ENCODE assay signal across 11 cellular contexts in the genomic region with DNA sequence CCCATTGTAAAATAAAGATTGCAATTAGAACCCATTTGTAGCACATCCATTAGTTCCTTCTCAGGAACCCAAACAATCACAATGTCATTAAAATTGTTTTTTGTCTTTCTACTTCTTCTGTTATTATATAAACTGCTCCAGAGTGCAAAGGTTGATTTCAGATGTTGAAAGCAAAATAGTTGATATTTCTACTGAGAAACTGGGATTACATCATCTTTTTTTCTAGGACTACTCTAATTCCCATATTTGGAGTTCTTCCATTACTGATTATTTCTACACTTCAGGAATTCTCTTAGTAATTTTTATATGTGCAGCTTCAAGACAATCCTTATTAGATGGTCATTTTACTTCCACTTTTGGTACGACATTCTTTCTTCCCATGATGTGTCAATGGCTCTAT. TPM values are rescaled to one million over a fixed set of nuclear protein-coding genes. Genes with fewer than 3 reads are reported as not detected.
"Had no signal": no experiment of that assay in that cellular context is flagged by ENCODE, and none has a peak within 500 bp of the region (broad histone marks: within the 10 kb centered on the region; RNA-seq: fewer than 3 reads in every experiment).

No MANE protein-coding gene starts in this region.

RNA-seq across cellular contexts. Expression of a gene that starts 5.3 kb away (rescaled TPM):
- total RNA-seq: activated B cell treated with CpG ODN at 0.5 μM for 24 hours; activated CD4-positive, alpha-beta memory T cell treated with anti-CD3 and anti-CD28 coated beads for 36 hours; activated CD4-positive, alpha-beta T cell treated with anti-CD3 and anti-CD28 coated beads for 36 hours; activated CD4-positive, alpha-beta T cell treated with anti-CD3 and anti-CD28 coated beads, Interleukin-2, amount 10 ng/mL, durations not matched to agents 24 days and 14 days; activated CD8-positive, alpha-beta memory T cell treated with anti-CD3 and anti-CD28 coated beads for 36 hours; activated CD8-positive, alpha-beta memory T cell treated with anti-CD3 and anti-CD28 coated beads, Interleukin-2, amount 10 ng/mL, durations not matched to agents 7 days and 5 days; activated CD8-positive, alpha-beta T cell treated with anti-CD3 and anti-CD28 coated beads for 36 hours; activated CD8-positive, alpha-beta T cell treated with anti-CD3 and anti-CD28 coated beads, Interleukin-2, amount 10 ng/mL, durations not matched to agents 7 days and 5 days; T-cell; T-helper 1 cell treated with Interleukin-12 subunit alpha and Interleukin-12 subunit beta and Interleukin-4 antibody, amounts not matched to agents 30 ng/mL and 1 ng/mL, for 36 hours; T-helper 17 cell had no signal

RNA-seq across cellular contexts. Expression of a gene that starts 48.4 kb away (rescaled TPM):
- total RNA-seq: activated CD8-positive, alpha-beta memory T cell treated with anti-CD3 and anti-CD28 coated beads, Interleukin-2, amount 10 ng/mL, durations not matched to agents 7 days and 5 days had no signal
